Comparison of ENCODE assay signal across 1 cellular context in genomic region chr10:60290558-60290957, GRCh38.
TF ChIP-seq lines count a peak whose summit lies in the region.

No MANE protein-coding gene starts in this region.

TF ChIP-seq in GM23338, 12 proteins besides CTCF, POLR2A, EP300 and RAD21:
- no peak for TF ChIP-seq ZNF462 (CRISPR knock-in tag; IDR thresholded peaks at IDR 0.05)
- no peak for TF ChIP-seq JUNB (IDR thresholded peaks at IDR 0.05; ENCODE audit: unreplicated experiment)
- TF ChIP-seq CREB1 (CRISPR knock-in tag; IDR thresholded peaks at IDR 0.05; ENCODE audit: low read depth): no peak
